In the genomic region with DNA sequence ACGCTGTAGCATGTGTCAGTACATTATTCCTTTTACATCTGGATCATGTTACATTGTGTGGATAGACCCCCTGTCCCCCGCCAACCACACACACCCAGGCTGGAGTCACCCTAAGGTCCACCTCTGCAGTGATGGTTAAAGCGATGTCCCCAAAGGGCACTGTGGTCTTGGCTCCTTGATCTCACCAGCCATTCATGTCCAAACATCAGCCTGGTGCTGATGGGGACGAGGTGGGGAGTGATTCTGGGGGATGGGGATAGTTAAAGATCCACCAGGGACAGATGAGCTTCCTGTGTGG, we compare ENCODE assay signal across 14 cellular contexts.
"Had no signal": no experiment of that assay in that cellular context is flagged by ENCODE, and none has a peak within 500 bp of the region (broad histone marks: within the 10 kb centered on the region; RNA-seq: fewer than 3 reads in every experiment).

No MANE protein-coding gene starts in this region.

- H3K4me3 ChIP-seq: body of pancreas, smooth muscle cell, suprapubic skin had no signal

- ATAC-seq: body of pancreas had no signal

- DNase-seq: activated naive CD4-positive, alpha-beta T cell treated with anti-CD3 and anti-CD28 coated beads, Interleukin-2, amount 10 ng/mL, durations not matched to agents 7 days and 5 days; amniotic stem cell; body of pancreas; erythroblast; kidney; posterior cingulate gyrus; right cardiac atrium; stimulated activated naive CD4-positive, alpha-beta T cell had no signal

- H3K9me3 ChIP-seq: body of pancreas, suprapubic skin had no signal

- H3K27ac Mint-ChIP-seq: activated naive CD4-positive, alpha-beta T cell treated with anti-CD3 and anti-CD28 coated beads, Interleukin-2, amount 10 ng/mL, durations not matched to agents 7 days and 5 days; dendritic cell treated with granulocyte-macrophage colony-stimulating factor and Interleukin-4, amounts not matched to agents 40 ng/mL and 50 ng/mL, for 4 days; mesothelial cell of epicardium; type B pancreatic cell had no signal

- H3K27ac ChIP-seq: body of pancreas, suprapubic skin had no signal

- H3K36me3 ChIP-seq: suprapubic skin had no signal

- H3K36me3 Mint-ChIP-seq: mesothelial cell of epicardium, type B pancreatic cell had no signal

- H3K27me3 ChIP-seq: body of pancreas had no signal

- H3K27me3 Mint-ChIP-seq: activated naive CD4-positive, alpha-beta T cell treated with anti-CD3 and anti-CD28 coated beads, Interleukin-2, amount 10 ng/mL, durations not matched to agents 7 days and 5 days; central memory CD8-positive, alpha-beta T cell; dendritic cell treated with granulocyte-macrophage colony-stimulating factor and Interleukin-4, amounts not matched to agents 40 ng/mL and 50 ng/mL, for 4 days had no signal

- H3K4me2 ChIP-seq: smooth muscle cell had no signal

- H3K4me1 ChIP-seq: body of pancreas, suprapubic skin had no signal

- H3K4me3 Mint-ChIP-seq: activated naive CD4-positive, alpha-beta T cell treated with anti-CD3 and anti-CD28 coated beads, Interleukin-2, amount 10 ng/mL, durations not matched to agents 7 days and 5 days; central memory CD8-positive, alpha-beta T cell; dendritic cell treated with granulocyte-macrophage colony-stimulating factor and Interleukin-4, amounts not matched to agents 40 ng/mL and 50 ng/mL, for 4 days; mesothelial cell of epicardium; type B pancreatic cell had no signal

- H3K4me1 Mint-ChIP-seq: mesothelial cell of epicardium had no signal

- H3K9me3 Mint-ChIP-seq: activated naive CD4-positive, alpha-beta T cell treated with anti-CD3 and anti-CD28 coated beads, Interleukin-2, amount 10 ng/mL, durations not matched to agents 7 days and 5 days; central memory CD8-positive, alpha-beta T cell; dendritic cell treated with granulocyte-macrophage colony-stimulating factor and Interleukin-4, amounts not matched to agents 40 ng/mL and 50 ng/mL, for 4 days; mesothelial cell of epicardium; type B pancreatic cell had no signal
